ENCODE assay signal across 22 cellular contexts in genomic region chr6:111830003-111830402, GRCh38. TPM values are rescaled to one million over a fixed set of nuclear protein-coding genes. Genes with fewer than 3 reads are reported as not detected.
DNase-seq lines count a peak whose midpoint lies in the region; ATAC-seq and TF ChIP-seq lines count a peak whose summit lies in the region.
"Had no signal": no experiment of that assay in that cellular context is flagged by ENCODE, and none has a peak within 500 bp of the region (broad histone marks: within the 10 kb centered on the region; RNA-seq: fewer than 3 reads in every experiment).

No MANE protein-coding gene starts in this region.

- H3K27me3 Mint-ChIP-seq in activated naive CD4-positive, alpha-beta T cell treated with anti-CD3 and anti-CD28 coated beads, Interleukin-2, amount 50 U/mL, for 24 hours: no peaks in the 10 kb centered on the region
- no peaks in the 10 kb centered on the region for H3K27me3 Mint-ChIP-seq in brain
- H3K27me3 Mint-ChIP-seq: memory B cell, type B pancreatic cell had no signal

- H3K27ac Mint-ChIP-seq in activated naive CD4-positive, alpha-beta T cell treated with anti-CD3 and anti-CD28 coated beads, Interleukin-2, amount 50 U/mL, for 24 hours: peak overlapping the region; percentile 92
- peak overlapping the region in 3 of 5 experiments; percentile 1 to 11 (median 8) for H3K27ac Mint-ChIP-seq in brain
- H3K27ac Mint-ChIP-seq in stimulated activated effector memory CD8-positive, alpha-beta T cell treated with anti-CD3 and anti-CD28 coated beads, Interleukin-12 subunit alpha, Interleukin-12 subunit beta, amount 100 ng/mL, for 72 hours: peak overlapping the region; percentile 79
- H3K27ac Mint-ChIP-seq: memory B cell had no signal

- H3K36me3 Mint-ChIP-seq in activated naive CD4-positive, alpha-beta T cell treated with anti-CD3 and anti-CD28 coated beads, Interleukin-2, amount 50 U/mL, for 24 hours: peaks cover 39% of the 10 kb centered on the region
- H3K36me3 Mint-ChIP-seq in brain: peaks cover 38% of the 10 kb centered on the region
- H3K36me3 Mint-ChIP-seq in stimulated activated effector memory CD8-positive, alpha-beta T cell treated with anti-CD3 and anti-CD28 coated beads, Interleukin-12 subunit alpha, Interleukin-12 subunit beta, amount 100 ng/mL, for 72 hours: peaks cover 77% of the 10 kb centered on the region

- TF ChIP-seq POLR2A in suprapubic skin (IDR thresholded peaks at IDR 0.05): no peak

- no peaks in the 10 kb centered on the region for H3K36me3 ChIP-seq in suprapubic skin
- H3K36me3 ChIP-seq: adrenal gland, breast epithelium, right atrium auricular region, stomach had no signal

- no peaks in the 10 kb centered on the region for H3K9me3 ChIP-seq in suprapubic skin
- H3K9me3 ChIP-seq: adrenal gland, breast epithelium, right atrium auricular region, stomach had no signal

- WGBS in suprapubic skin: 56% methylated on average over 2 of the region's 2 CpGs

- no peak overlapping the region for H3K4me3 Mint-ChIP-seq in activated naive CD4-positive, alpha-beta T cell treated with anti-CD3 and anti-CD28 coated beads, Interleukin-2, amount 50 U/mL, for 24 hours
- H3K4me3 Mint-ChIP-seq in brain: no peak overlapping the region
- H3K4me3 Mint-ChIP-seq in stimulated activated effector memory CD8-positive, alpha-beta T cell treated with anti-CD3 and anti-CD28 coated beads, Interleukin-12 subunit alpha, Interleukin-12 subunit beta, amount 100 ng/mL, for 72 hours: peak overlapping the region; percentile 9
- H3K4me3 Mint-ChIP-seq: memory B cell, type B pancreatic cell had no signal

- H3K27me3 ChIP-seq in suprapubic skin: no peaks in the 10 kb centered on the region
- H3K27me3 ChIP-seq: adrenal gland, breast epithelium, right atrium auricular region, stomach had no signal

- peaks cover 14% of the 10 kb centered on the region for H3K4me1 ChIP-seq in suprapubic skin
- H3K4me1 ChIP-seq: adrenal gland, breast epithelium had no signal

- H3K4me1 Mint-ChIP-seq in activated naive CD4-positive, alpha-beta T cell treated with anti-CD3 and anti-CD28 coated beads, Interleukin-2, amount 50 U/mL, for 24 hours: peaks cover 97% of the 10 kb centered on the region
- peaks cover 76% of the 10 kb centered on the region for H3K4me1 Mint-ChIP-seq in brain
- peaks cover 92% of the 10 kb centered on the region for H3K4me1 Mint-ChIP-seq in stimulated activated effector memory CD8-positive, alpha-beta T cell treated with anti-CD3 and anti-CD28 coated beads, Interleukin-12 subunit alpha, Interleukin-12 subunit beta, amount 100 ng/mL, for 72 hours

- no peak overlapping the region for H3K4me3 ChIP-seq in suprapubic skin
- H3K4me3 ChIP-seq: adrenal gland, breast epithelium, right atrium auricular region, stomach had no signal

- TF ChIP-seq CTCF in brain (conservative IDR thresholded peaks at IDR 0.05): no peak
- TF ChIP-seq CTCF in suprapubic skin (IDR thresholded peaks at IDR 0.05): no peak

- no peaks in the 10 kb centered on the region for H3K9me3 Mint-ChIP-seq in activated naive CD4-positive, alpha-beta T cell treated with anti-CD3 and anti-CD28 coated beads, Interleukin-2, amount 50 U/mL, for 24 hours
- H3K9me3 Mint-ChIP-seq in brain: no peaks in the 10 kb centered on the region
- no peaks in the 10 kb centered on the region for H3K9me3 Mint-ChIP-seq in stimulated activated effector memory CD8-positive, alpha-beta T cell treated with anti-CD3 and anti-CD28 coated beads, Interleukin-12 subunit alpha, Interleukin-12 subunit beta, amount 100 ng/mL, for 72 hours
- H3K9me3 Mint-ChIP-seq: memory B cell, type B pancreatic cell had no signal

- no peak for ATAC-seq in stimulated activated effector memory CD8-positive, alpha-beta T cell treated with anti-CD3 and anti-CD28 coated beads, Interleukin-12 subunit alpha, Interleukin-12 subunit beta, amount 100 ng/mL, for 72 hours

- TF ChIP-seq EP300 in suprapubic skin (IDR thresholded peaks at IDR 0.05): no peak

- no peak for DNase-seq in activated naive CD4-positive, alpha-beta T cell treated with anti-CD3 and anti-CD28 coated beads, Interleukin-2, amount 50 U/mL, for 16 hours
- DNase-seq in M059J (ENCODE audit: low read depth) (peak; percentile 37), D341Med (ENCODE audit: low spot score) (no peak), DMS153 (lab: John Stamatoyannopoulos, UW) (no peak), suprapubic skin (ENCODE audit: low spot score in 2 of 2) (no peak)
- no peak for DNase-seq in stimulated activated effector memory CD8-positive, alpha-beta T cell treated with anti-CD3 and anti-CD28 coated beads, Interleukin-12 subunit alpha, Interleukin-12 subunit beta, amount 100 ng/mL, for 72 hours (ENCODE audit: low spot score in 2 of 2)
- DNase-seq: adrenal gland; C1 segment of cervical spinal cord; cortex of kidney; GF-D8; NCI-H1930; NCI-H2227 treated with DMSO at 0.1 percent for 48 hours; NCI-H774; stimulated activated CD4-positive, alpha-beta T cell treated with anti-CD3 and anti-CD28 coated beads, Interleukin-4, amount 100 ng/mL, for 24 hours; stomach; T1000 had no signal

- no peak overlapping the region for H3K27ac ChIP-seq in suprapubic skin
- H3K27ac ChIP-seq: adrenal gland, breast epithelium, right atrium auricular region, stomach had no signal

RNA-seq across cellular contexts. Expression of gene FYN, which starts 43.2 kb away (rescaled TPM):
- 37.7 and 63.4 TPM in 2 replicates for total RNA-seq in M059J (2014; rRNA removed; shearing (Covaris generic))
- polyA plus RNA-seq in brain (ENCODE audit: insufficient read depth, low read depth, low replicate concordance): 338 TPM
- total RNA-seq in suprapubic skin: 10 to 100 TPM; 36.6 to 89.6 (median 67.3) TPM

Comparison
In these comparisons a context has a peak if more than half of its experiments do, and no peak if none do; other contexts are left out.
1. H3K27ac Mint-ChIP-seq: peak in every context shown above with its lines; median percentile 92 in activated naive CD4-positive, alpha-beta T cell treated with anti-CD3 and anti-CD28 coated beads, Interleukin-2, amount 50 U/mL, for 24 hours; 79 in stimulated activated effector memory CD8-positive, alpha-beta T cell treated with anti-CD3 and anti-CD28 coated beads, Interleukin-12 subunit alpha, Interleukin-12 subunit beta, amount 100 ng/mL, for 72 hours; 8 in brain.